In the genomic region with DNA sequence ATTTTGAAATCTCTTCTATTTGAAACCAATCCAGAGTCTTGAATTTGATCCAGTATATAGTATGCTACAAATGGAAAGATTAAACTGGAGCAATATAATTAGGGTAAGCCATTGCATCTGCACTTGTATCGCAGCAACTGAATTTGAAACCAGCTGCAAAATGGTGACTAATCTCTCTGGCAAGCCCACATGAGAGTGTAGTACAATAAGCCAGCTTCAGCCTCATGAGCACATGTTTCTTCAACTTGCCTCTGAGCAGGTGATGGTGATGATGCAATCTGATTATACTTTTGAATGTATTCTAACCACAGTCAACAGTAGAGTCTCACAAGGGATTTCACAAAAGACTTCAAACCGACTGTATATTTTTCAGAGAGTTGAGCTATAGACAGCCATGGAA, we compare ENCODE assay signal across 1 cellular context.
TF ChIP-seq lines count a peak whose summit lies in the region.

No MANE protein-coding gene starts in this region.

TF ChIP-seq in HCT116, 20 proteins besides CTCF, POLR2A, EP300 and RAD21 (continued from another document):
- TF ChIP-seq, protein P1, sequence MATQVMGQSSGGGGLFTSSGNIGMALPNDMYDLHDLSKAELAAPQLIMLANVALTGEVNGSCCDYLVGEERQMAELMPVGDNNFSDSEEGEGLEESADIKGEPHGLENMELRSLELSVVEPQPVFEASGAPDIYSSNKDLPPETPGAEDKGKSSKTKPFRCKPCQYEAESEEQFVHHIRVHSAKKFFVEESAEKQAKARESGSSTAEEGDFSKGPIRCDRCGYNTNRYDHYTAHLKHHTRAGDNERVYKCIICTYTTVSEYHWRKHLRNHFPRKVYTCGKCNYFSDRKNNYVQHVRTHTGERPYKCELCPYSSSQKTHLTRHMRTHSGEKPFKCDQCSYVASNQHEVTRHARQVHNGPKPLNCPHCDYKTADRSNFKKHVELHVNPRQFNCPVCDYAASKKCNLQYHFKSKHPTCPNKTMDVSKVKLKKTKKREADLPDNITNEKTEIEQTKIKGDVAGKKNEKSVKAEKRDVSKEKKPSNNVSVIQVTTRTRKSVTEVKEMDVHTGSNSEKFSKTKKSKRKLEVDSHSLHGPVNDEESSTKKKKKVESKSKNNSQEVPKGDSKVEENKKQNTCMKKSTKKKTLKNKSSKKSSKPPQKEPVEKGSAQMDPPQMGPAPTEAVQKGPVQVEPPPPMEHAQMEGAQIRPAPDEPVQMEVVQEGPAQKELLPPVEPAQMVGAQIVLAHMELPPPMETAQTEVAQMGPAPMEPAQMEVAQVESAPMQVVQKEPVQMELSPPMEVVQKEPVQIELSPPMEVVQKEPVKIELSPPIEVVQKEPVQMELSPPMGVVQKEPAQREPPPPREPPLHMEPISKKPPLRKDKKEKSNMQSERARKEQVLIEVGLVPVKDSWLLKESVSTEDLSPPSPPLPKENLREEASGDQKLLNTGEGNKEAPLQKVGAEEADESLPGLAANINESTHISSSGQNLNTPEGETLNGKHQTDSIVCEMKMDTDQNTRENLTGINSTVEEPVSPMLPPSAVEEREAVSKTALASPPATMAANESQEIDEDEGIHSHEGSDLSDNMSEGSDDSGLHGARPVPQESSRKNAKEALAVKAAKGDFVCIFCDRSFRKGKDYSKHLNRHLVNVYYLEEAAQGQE (IDR thresholded peaks at IDR 0.05; ENCODE audit: low read depth): no peak
TF ChIP-seq in HCT116: peak in this region for 5.
